Comparison of ENCODE assay signal across 1 cellular context in the genomic region with DNA sequence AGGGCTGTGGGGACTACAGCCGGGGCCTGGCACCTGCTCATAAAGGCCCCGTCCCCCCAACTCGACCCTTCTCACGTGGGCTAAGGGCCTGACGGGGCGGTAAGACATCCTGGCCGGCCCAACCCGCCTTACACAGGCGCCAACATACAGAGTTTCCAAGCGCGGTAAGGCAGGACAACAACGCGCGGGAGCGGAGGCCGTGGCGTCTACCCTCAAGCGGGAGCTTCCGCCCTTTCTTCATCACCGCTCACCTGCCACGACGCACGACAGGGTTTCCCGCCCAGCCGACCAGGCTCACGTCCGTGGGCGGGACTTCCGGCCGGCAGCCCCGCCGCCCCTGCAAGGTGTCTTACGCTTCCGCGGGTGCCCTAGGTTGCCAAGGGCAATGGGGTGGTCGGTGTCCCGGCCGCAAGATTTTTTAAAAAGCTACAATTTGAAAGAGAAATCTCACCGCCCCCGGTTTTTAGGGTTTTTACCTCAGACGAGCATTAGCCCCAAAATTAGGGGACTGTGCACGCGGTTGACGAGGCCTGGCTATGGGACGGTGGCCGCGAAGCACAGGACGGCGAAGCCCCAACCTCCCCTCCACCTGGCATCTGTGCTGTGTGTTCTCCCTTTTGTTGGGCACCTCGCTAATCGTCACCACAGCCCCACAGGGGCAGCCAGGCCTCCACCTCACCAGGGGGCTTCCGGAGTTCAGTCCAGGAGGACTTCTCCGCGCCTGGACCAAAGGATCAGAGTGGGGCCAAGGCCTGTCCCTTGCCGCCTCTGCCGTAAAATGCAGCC.
A peak's percentile ranks its signal among the peaks of the same experiment; 100 is the strongest.
TF ChIP-seq lines count a peak whose summit lies in the region.

A gene with protein sequence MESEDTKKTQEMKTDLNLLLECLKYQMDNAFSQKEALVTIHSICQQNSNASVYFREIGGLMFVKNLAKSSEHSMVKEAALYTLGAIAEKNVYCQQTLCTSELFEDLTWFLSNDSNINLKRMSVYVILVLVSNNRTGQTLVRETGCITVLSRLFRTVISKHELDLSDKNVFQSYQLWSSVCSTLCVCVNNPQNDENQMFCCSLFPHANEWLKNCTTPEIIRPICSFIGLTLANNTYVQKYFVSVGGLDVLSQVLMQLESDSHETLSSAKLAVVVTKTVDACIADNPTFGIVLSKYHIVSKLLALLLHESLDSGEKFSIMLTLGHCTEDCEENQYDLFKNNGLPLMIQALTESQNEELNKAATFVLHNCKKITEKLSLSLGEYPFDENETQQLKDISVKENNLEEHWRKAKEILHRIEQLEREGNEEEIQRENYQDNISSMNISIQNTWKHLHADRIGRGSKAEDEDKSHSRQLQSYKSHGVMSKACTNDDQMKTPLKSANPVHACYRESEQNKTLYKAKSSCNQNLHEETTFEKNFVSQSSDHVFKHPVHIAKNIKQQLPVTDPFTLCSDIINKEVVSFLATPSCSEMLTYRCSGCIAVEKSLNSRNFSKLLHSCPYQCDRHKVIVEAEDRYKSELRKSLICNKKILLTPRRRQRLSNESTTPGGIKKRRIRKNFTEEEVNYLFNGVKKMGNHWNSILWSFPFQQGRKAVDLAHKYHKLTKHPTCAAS (minus strand): TSS at position 265 of the 786 bp plus-strand sequence. CDS start 4,786 bp downstream, outside the sequence.

TF ChIP-seq in K562, 482 proteins besides CTCF, POLR2A, EP300 and RAD21 (continued from another document):
- TF ChIP-seq, protein P1, sequence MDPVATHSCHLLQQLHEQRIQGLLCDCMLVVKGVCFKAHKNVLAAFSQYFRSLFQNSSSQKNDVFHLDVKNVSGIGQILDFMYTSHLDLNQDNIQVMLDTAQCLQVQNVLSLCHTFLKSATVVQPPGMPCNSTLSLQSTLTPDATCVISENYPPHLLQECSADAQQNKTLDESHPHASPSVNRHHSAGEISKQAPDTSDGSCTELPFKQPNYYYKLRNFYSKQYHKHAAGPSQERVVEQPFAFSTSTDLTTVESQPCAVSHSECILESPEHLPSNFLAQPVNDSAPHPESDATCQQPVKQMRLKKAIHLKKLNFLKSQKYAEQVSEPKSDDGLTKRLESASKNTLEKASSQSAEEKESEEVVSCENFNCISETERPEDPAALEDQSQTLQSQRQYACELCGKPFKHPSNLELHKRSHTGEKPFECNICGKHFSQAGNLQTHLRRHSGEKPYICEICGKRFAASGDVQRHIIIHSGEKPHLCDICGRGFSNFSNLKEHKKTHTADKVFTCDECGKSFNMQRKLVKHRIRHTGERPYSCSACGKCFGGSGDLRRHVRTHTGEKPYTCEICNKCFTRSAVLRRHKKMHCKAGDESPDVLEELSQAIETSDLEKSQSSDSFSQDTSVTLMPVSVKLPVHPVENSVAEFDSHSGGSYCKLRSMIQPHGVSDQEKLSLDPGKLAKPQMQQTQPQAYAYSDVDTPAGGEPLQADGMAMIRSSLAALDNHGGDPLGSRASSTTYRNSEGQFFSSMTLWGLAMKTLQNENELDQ (CRISPR knock-in tag; IDR thresholded peaks at IDR 0.05; ENCODE audit: borderline replicate concordance), result no peak
- TF ChIP-seq BCL6 (CRISPR knock-in tag; IDR thresholded peaks at IDR 0.05) (no peak), RBM34 (IDR thresholded peaks at IDR 0.05; ENCODE audit: borderline replicate concordance, insufficient read depth, low read length) (no peak), TGIF2 (CRISPR knock-in tag; IDR thresholded peaks at IDR 0.05) (no peak), TAL1 (IDR thresholded peaks at IDR 0.05) (no peak), HNRNPL (IDR thresholded peaks at IDR 0.05; ENCODE audit: low read depth, low read length) (no peak), ZNF778 (CRISPR knock-in tag; IDR thresholded peaks at IDR 0.05) (no peak), XRCC4 (IDR thresholded peaks at IDR 0.05; ENCODE audit: extremely low read depth, insufficient read depth, insufficient read length) (no peak), HNRNPK (IDR thresholded peaks at IDR 0.05; ENCODE audit: low read depth, low read length, poor library complexity, severe bottlenecking) (no peak), CBX8 (IDR thresholded peaks at IDR 0.05; ENCODE audit: borderline replicate concordance, extremely low read depth, low read depth, low read length, poor library complexity, severe bottlenecking) (no peak), ZNF77 (CRISPR knock-in tag; IDR thresholded peaks at IDR 0.05) (no peak), C11orf30 (IDR thresholded peaks at IDR 0.05; ENCODE audit: low read depth) (no peak), SRSF3 (IDR thresholded peaks at IDR 0.05; ENCODE audit: insufficient read depth, low read length) (no peak), ZNF311 (CRISPR knock-in tag; IDR thresholded peaks at IDR 0.05) (no peak), FOXA3 (CRISPR knock-in tag; conservative IDR thresholded peaks at IDR 0.05 in 1 of 2, IDR thresholded peaks at IDR 0.05 in 1 of 2) (no peak)
- TF ChIP-seq, protein P2, sequence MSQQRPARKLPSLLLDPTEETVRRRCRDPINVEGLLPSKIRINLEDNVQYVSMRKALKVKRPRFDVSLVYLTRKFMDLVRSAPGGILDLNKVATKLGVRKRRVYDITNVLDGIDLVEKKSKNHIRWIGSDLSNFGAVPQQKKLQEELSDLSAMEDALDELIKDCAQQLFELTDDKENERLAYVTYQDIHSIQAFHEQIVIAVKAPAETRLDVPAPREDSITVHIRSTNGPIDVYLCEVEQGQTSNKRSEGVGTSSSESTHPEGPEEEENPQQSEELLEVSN (IDR thresholded peaks at IDR 0.05; ENCODE audit: borderline replicate concordance in 1 of 2, extremely low read depth in 1 of 2, insufficient read depth in 1 of 2, insufficient read length in 1 of 2, low read depth in 1 of 2, low read length in 1 of 2, poor library complexity in 1 of 2, severe bottlenecking in 1 of 2), result peak in 1 of 2 experiments; percentile 54
- TF ChIP-seq, protein P3, sequence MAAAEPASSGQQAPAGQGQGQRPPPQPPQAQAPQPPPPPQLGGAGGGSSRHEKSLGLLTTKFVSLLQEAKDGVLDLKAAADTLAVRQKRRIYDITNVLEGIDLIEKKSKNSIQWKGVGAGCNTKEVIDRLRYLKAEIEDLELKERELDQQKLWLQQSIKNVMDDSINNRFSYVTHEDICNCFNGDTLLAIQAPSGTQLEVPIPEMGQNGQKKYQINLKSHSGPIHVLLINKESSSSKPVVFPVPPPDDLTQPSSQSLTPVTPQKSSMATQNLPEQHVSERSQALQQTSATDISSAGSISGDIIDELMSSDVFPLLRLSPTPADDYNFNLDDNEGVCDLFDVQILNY (CRISPR knock-in tag; IDR thresholded peaks at IDR 0.05), result no peak
- TF ChIP-seq, protein P4, sequence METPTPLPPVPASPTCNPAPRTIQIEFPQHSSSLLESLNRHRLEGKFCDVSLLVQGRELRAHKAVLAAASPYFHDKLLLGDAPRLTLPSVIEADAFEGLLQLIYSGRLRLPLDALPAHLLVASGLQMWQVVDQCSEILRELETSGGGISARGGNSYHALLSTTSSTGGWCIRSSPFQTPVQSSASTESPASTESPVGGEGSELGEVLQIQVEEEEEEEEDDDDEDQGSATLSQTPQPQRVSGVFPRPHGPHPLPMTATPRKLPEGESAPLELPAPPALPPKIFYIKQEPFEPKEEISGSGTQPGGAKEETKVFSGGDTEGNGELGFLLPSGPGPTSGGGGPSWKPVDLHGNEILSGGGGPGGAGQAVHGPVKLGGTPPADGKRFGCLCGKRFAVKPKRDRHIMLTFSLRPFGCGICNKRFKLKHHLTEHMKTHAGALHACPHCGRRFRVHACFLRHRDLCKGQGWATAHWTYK (CRISPR knock-in tag; IDR thresholded peaks at IDR 0.05), result no peak
